In the genomic region with DNA sequence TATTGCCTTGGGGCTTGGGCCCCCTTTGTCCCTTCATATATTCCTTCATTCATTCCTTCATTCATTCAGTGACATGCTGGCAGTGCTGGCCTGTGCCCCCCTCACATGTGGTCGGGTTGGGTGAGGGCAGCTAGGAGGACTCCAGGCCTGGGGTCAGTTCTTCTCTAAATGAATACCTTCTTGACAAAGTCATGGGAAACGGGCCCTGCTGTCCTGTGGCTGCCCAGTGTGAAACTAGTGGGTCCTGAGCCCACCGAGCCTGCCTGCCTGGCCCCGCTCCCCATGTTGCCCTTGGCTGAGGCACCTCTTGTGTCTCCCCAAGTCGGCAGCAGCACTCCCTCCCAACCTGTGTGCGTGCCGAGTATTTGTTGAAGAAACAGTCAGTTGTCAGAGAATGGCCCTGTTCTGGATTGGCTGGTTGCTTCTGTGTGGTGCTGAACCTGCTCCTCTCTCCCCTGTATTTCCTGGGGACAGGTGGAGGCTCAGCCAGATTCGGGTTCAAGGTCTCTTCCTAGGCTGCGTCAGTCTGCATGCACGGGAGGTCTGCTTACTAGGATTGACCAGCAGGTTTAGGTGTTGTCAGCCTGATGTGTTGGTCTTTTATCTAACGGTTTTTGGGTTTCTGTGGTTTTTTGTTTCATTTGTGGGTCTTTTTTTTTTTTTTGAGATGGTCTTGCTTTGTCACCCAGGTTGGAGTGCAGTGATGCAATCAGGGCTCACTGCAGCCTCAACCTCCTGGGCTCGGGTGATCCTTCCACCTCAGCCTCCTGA, we compare ENCODE assay signal across 13 cellular contexts. TPM values are rescaled to one million over a fixed set of nuclear protein-coding genes. Genes with fewer than 3 reads are reported as not detected.
DNase-seq lines count a peak whose midpoint lies in the region; ATAC-seq, FAIRE-seq and TF ChIP-seq lines count a peak whose summit lies in the region.
"Had no signal": no experiment of that assay in that cellular context is flagged by ENCODE, and none has a peak within 500 bp of the region (broad histone marks: within the 10 kb centered on the region; RNA-seq: fewer than 3 reads in every experiment).

No MANE protein-coding gene starts in this region.

- peaks cover 10 to 38% (median 25%) of the 10 kb centered on the region in 4 donors for H3K4me1 Mint-ChIP-seq in CD4-positive, CD25-positive, alpha-beta regulatory T cell
- H3K4me1 Mint-ChIP-seq in effector memory CD8-positive, alpha-beta T cell (ENCODE audit: low read depth in 2 of 2) = peaks cover 19 to 26% of the 10 kb centered on the region in 2 donors
- peaks cover 22% of the 10 kb centered on the region for H3K4me1 Mint-ChIP-seq in HFFc6 (ENCODE audit: low read depth)

- peaks cover 25% of the 10 kb centered on the region for H3K36me3 Mint-ChIP-seq in CD4-positive, CD25-positive, alpha-beta regulatory T cell
- peaks cover 15% of the 10 kb centered on the region for H3K36me3 Mint-ChIP-seq in effector memory CD8-positive, alpha-beta T cell (ENCODE audit: insufficient read depth)
- peaks cover 15% of the 10 kb centered on the region for H3K36me3 Mint-ChIP-seq in HFFc6 (ENCODE audit: low read depth)

- H3K27ac Mint-ChIP-seq in CD4-positive, CD25-positive, alpha-beta regulatory T cell = peak overlapping the region; percentile 79 to 90 (median 84)
- H3K27ac Mint-ChIP-seq in effector memory CD8-positive, alpha-beta T cell = peak overlapping the region; percentile 45 to 65
- H3K27ac Mint-ChIP-seq in HFFc6 = no peak overlapping the region

- ATAC-seq in CD4-positive, CD25-positive, alpha-beta regulatory T cell (ENCODE audit: low read depth in 2 of 2) = no peak
- peak; percentile 35 for ATAC-seq in effector memory CD8-positive, alpha-beta T cell (replicated peaks)
- no peak for ATAC-seq in GM21825 (IDR thresholded peaks at IDR 0.05; ENCODE audit: unreplicated experiment)

- no peaks in the 10 kb centered on the region for H3K27me3 Mint-ChIP-seq in CD4-positive, CD25-positive, alpha-beta regulatory T cell
- no peaks in the 10 kb centered on the region for H3K27me3 Mint-ChIP-seq in effector memory CD8-positive, alpha-beta T cell
- no peaks in the 10 kb centered on the region; the same call in 1 of the 2 replicates for H3K27me3 Mint-ChIP-seq in HFFc6 (ENCODE audit: insufficient read depth)

- TF ChIP-seq CTCF in RWPE1 (conservative IDR thresholded peaks at IDR 0.05; ENCODE audit: low read depth) (no peak), HFFc6 (IDR thresholded peaks at IDR 0.05) (no peak)

- H3K27me3 ChIP-seq in CD4-positive, CD25-positive, alpha-beta regulatory T cell (ENCODE audit: control insufficient read depth, insufficient read depth, low read length) = no peaks in the 10 kb centered on the region

- peak in 1 of 3 donors; percentile 54 for DNase-seq in CD4-positive, CD25-positive, alpha-beta regulatory T cell
- DNase-seq in GM12891 (ENCODE audit: insufficient read length, low spot score) (peak; percentile 57), RWPE1 (ENCODE audit: low spot score) (no peak), NCI-H1092 (lab: John Stamatoyannopoulos, UW) (no peak), HFFc6 (no peak), DMS 273 (lab: John Stamatoyannopoulos, UW; ENCODE audit: unreplicated experiment) (no peak)
- no peak for DNase-seq in effector memory CD8-positive, alpha-beta T cell
- DNase-seq: HCEC 1CT; NCI-H2029 treated with DMSO at 0.1 percent for 48 hours; stimulated activated CD4-positive, alpha-beta T cell treated with anti-CD3 and anti-CD28 coated beads, Interleukin-4, amount 100 ng/mL, for 4 hours had no signal

- no peak for TF ChIP-seq POLR2A in GM12891 (IDR thresholded peaks at IDR 0.05; ENCODE audit: low read depth, low read length)

- peaks cover 25% of the 10 kb centered on the region for H3K36me3 ChIP-seq in CD4-positive, CD25-positive, alpha-beta regulatory T cell (ENCODE audit: control insufficient read depth, insufficient read depth, low read length)

- H3K4me3 ChIP-seq in CD4-positive, CD25-positive, alpha-beta regulatory T cell (ENCODE audit: low read depth, low read length) = no peak overlapping the region

- no peak overlapping the region for H3K27ac ChIP-seq in CD4-positive, CD25-positive, alpha-beta regulatory T cell (ENCODE audit: insufficient read depth, low read length, poor library complexity, severe bottlenecking)
- H3K27ac ChIP-seq in RWPE1 = peak overlapping the region; percentile 97

- H3K9me3 ChIP-seq in CD4-positive, CD25-positive, alpha-beta regulatory T cell (ENCODE audit: control insufficient read depth in 2 of 2, low read length in 2 of 2) = no peaks in the 10 kb centered on the region

- CTCF ChIA-PET in RWPE1 (lab: Yijun Ruan, JAX) = interaction anchor here (2.5 kb wide), 1 partner anchor 89 kb away, joined by 13 read pairs; no protein-coding TSS in a partner anchor

- H3K4me1 ChIP-seq in CD4-positive, CD25-positive, alpha-beta regulatory T cell (ENCODE audit: control insufficient read depth, insufficient read depth, low read length, poor library complexity, severe bottlenecking) = peaks cover 35% of the 10 kb centered on the region

- H3K4me3 Mint-ChIP-seq in CD4-positive, CD25-positive, alpha-beta regulatory T cell = peak overlapping the region in 2 of 4 donors; percentile 11 to 68
- H3K4me3 Mint-ChIP-seq in effector memory CD8-positive, alpha-beta T cell = no peak overlapping the region
- no peak overlapping the region for H3K4me3 Mint-ChIP-seq in HFFc6
- H3K4me3 Mint-ChIP-seq: brain had no signal

- peak; percentile 92 for FAIRE-seq in GM12891 (lab: Jason Lieb, UNC)
- FAIRE-seq: endothelial cell of umbilical vein had no signal

- POLR2A ChIA-PET in RWPE1 (lab: Yijun Ruan, JAX; ENCODE audit: low non-redundant PET) = interaction anchor here (0.5 kb wide), 1 partner anchor 391 kb away, joined by 3 read pairs; no protein-coding TSS in a partner anchor

- H3K9me3 Mint-ChIP-seq in CD4-positive, CD25-positive, alpha-beta regulatory T cell = peaks cover 0 to 1% (median 0%) of the 10 kb centered on the region in 7 donors
- H3K9me3 Mint-ChIP-seq in effector memory CD8-positive, alpha-beta T cell = no peaks in the 10 kb centered on the region
- H3K9me3 Mint-ChIP-seq in HFFc6 = no peaks in the 10 kb centered on the region
- H3K9me3 Mint-ChIP-seq: brain had no signal

TF ChIP-seq in GM12891, 5 proteins besides CTCF, POLR2A, EP300 and RAD21:
- no peak for TF ChIP-seq POLR2AphosphoS5 (IDR thresholded peaks at IDR 0.05; ENCODE audit: low read depth, low read length)
- TF ChIP-seq PAX5 (IDR thresholded peaks at IDR 0.05; ENCODE audit: insufficient read depth, low read length, severe bottlenecking) = no peak
- TF ChIP-seq POU2F2 (IDR thresholded peaks at IDR 0.05; ENCODE audit: low read depth, low read length) = no peak
- TF ChIP-seq TAF1 (IDR thresholded peaks at IDR 0.05; ENCODE audit: low read depth, low read length) = no peak
- no peak for TF ChIP-seq SPI1 (IDR thresholded peaks at IDR 0.05; ENCODE audit: low read depth, low read length)

RNA-seq across cellular contexts. Expression of a gene that starts 3.0 kb away (rescaled TPM):
- 0.37 TPM for total RNA-seq in CD4-positive, CD25-positive, alpha-beta regulatory T cell
- not detected for polyA plus RNA-seq in CD4-positive, CD25-positive, alpha-beta regulatory T cell
- polyA plus RNA-seq in GM12891 (2012; ENCODE audit: low read depth, missing spikeins) = 0.89 TPM
- total RNA-seq in HFFc6 (2021; fragmentation: NEBNext Ultra II Directional; extraction: Animal tissue kit (Norgen Biotek cat#: 25700)) = under 1 TPM; 0.25 to 0.60 (median 0.43) TPM

RNA-seq across cellular contexts. Expression of a gene that starts 27.9 kb away (rescaled TPM):
- 50.5 TPM for total RNA-seq in CD4-positive, CD25-positive, alpha-beta regulatory T cell
- polyA plus RNA-seq in CD4-positive, CD25-positive, alpha-beta regulatory T cell = 10 to 100 TPM; 35.8 to 40.3 (median 39.4) TPM
- polyA plus RNA-seq in GM12891 (2012; ENCODE audit: low read depth, missing spikeins) = 39.0 TPM
- total RNA-seq in HFFc6 (2021; fragmentation: NEBNext Ultra II Directional; extraction: Animal tissue kit (Norgen Biotek cat#: 25700)) = 10 to 100 TPM; 34.5 to 40.2 (median 38.4) TPM
